In genomic region chr2:74440378-74441110, GRCh38 we compare ENCODE assay signal across 8 cellular contexts. TPM values are rescaled to one million over a fixed set of nuclear protein-coding genes. Genes with fewer than 3 reads are reported as not detected.
DNase-seq lines count a peak whose midpoint lies in the region; ATAC-seq and TF ChIP-seq lines count a peak whose summit lies in the region.

No MANE protein-coding gene starts in this region.

- H3K27me3 ChIP-seq in GM06990 (replicated peaks; ENCODE audit: control insufficient read depth, insufficient read depth, low read length) (no peaks in the 10 kb centered on the region), ascending aorta (no peaks in the 10 kb centered on the region), right cardiac atrium (ENCODE audit: control insufficient read depth, insufficient read depth) (no peaks in the 10 kb centered on the region)

- H3K9me3 Mint-ChIP-seq in progenitor cell of endocrine pancreas (ENCODE audit: low read depth), result no peaks in the 10 kb centered on the region

- ATAC-seq in GM21723 (IDR thresholded peaks at IDR 0.05; ENCODE audit: unreplicated experiment) (peak; percentile 92), right cardiac atrium (peak; percentile 95)

- H3K27ac Mint-ChIP-seq in progenitor cell of endocrine pancreas, result peak overlapping the region; percentile 100

- H3K9me3 ChIP-seq in ascending aorta (no peaks in the 10 kb centered on the region), right cardiac atrium (ENCODE audit: control insufficient read depth, low read length) (no peaks in the 10 kb centered on the region)

- H3K4me3 Mint-ChIP-seq in progenitor cell of endocrine pancreas (ENCODE audit: low read depth), result peak overlapping the region; percentile 96

- H3K4me1 Mint-ChIP-seq in progenitor cell of endocrine pancreas (ENCODE audit: low read depth), result peaks cover 27% of the 10 kb centered on the region

- 6% methylated on average over 43 of the region's 43 CpGs for WGBS in right cardiac atrium

- peak; percentile 27 for TF ChIP-seq CTCF in GM06990 (IDR thresholded peaks at IDR 0.05; ENCODE audit: insufficient read depth, low read length, poor library complexity, severe bottlenecking)
- TF ChIP-seq CTCF in ascending aorta (IDR thresholded peaks at IDR 0.05), result peak; percentile 32 to 48 (median 38)
- TF ChIP-seq CTCF in progenitor cell of endocrine pancreas (IDR thresholded peaks at IDR 0.05; ENCODE audit: unreplicated experiment), result peak; percentile 31

- H3K27me3 Mint-ChIP-seq in progenitor cell of endocrine pancreas, result peaks cover 3% of the 10 kb centered on the region

- intact Hi-C loops in ascending aorta (cut with DNase I), result loop anchor here (1.0 kb wide), 1 partner anchor 19 kb away; the partner anchor contains the start of genes C2orf81 and WDR54
- intact Hi-C loops in right cardiac atrium (cut with DNase I), result no loop called here

- H3K4me1 ChIP-seq in ascending aorta (peaks cover 12 to 30% of the 10 kb centered on the region in 2 donors), right cardiac atrium (ENCODE audit: control insufficient read depth, insufficient read depth, low read length) (peaks cover 2% of the 10 kb centered on the region)

- H3K36me3 ChIP-seq in GM06990 (ENCODE audit: control insufficient read depth, insufficient read depth, low read length) (no peaks in the 10 kb centered on the region), ascending aorta (no peaks in the 10 kb centered on the region)

- H3K36me3 Mint-ChIP-seq in progenitor cell of endocrine pancreas (ENCODE audit: insufficient read depth), result peaks cover 7% of the 10 kb centered on the region

- peak overlapping the region; percentile 77 to 86 for H3K27ac ChIP-seq in ascending aorta
- H3K27ac ChIP-seq in right cardiac atrium (ENCODE audit: low read length), result peak overlapping the region; percentile 89

- peak; percentile 84 for DNase-seq in GM06990 (ENCODE audit: extremely low read depth, insufficient read length)
- DNase-seq in HuH-7.5 (ENCODE audit: low spot score), result peak; percentile 94
- peak; percentile 87 for DNase-seq in RPMI7951 (ENCODE audit: low read depth)
- peak in 1 of 2 donors; percentile 89 for DNase-seq in ascending aorta (ENCODE audit: low spot score in 2 of 2)
- peak; percentile 94 to 97 (median 97) for DNase-seq in right cardiac atrium
- DNase-seq in progenitor cell of endocrine pancreas (ENCODE audit: low spot score, unreplicated experiment), result peak; percentile 87
- no peak for DNase-seq in OCI-M2 (lab: John Stamatoyannopoulos, UW; ENCODE audit: unreplicated experiment)

- H3K4me3 ChIP-seq in GM06990 (replicated peaks; ENCODE audit: low read depth, low read length), result peak overlapping the region; percentile 54
- peak overlapping the region; percentile 68 for H3K4me3 ChIP-seq in ascending aorta
- H3K4me3 ChIP-seq in right cardiac atrium (ENCODE audit: low read length), result peak overlapping the region; percentile 16

RNA-seq across cellular contexts. Expression of gene RTKN, which starts 1.2 kb away (rescaled TPM):
- 15.1 and 17.7 TPM in 2 replicates for total RNA-seq in RPMI7951 (2014; rRNA removed; shearing (Covaris generic))
- 9.5 TPM for total RNA-seq in ascending aorta
- 10 to 100 TPM; 21.5 to 27.9 (median 25.9) TPM for total RNA-seq in right cardiac atrium
- 16.2 TPM for polyA plus RNA-seq in right cardiac atrium
- total RNA-seq in progenitor cell of endocrine pancreas, result 121 and 129 TPM in 2 replicates

RNA-seq across cellular contexts. Expression of gene INO80B, which starts 14.3 kb away (rescaled TPM):
- total RNA-seq in RPMI7951 (2014; rRNA removed; shearing (Covaris generic)), result 15.5 and 27.3 TPM in 2 replicates
- total RNA-seq in ascending aorta (79.4 TPM), right cardiac atrium (10 to 100 TPM; 19.2 to 22.9 (median 20.7) TPM), progenitor cell of endocrine pancreas (46.8 and 51.0 TPM in 2 replicates)
- polyA plus RNA-seq in right cardiac atrium, result 16.8 TPM

RNA-seq across cellular contexts. Expression of gene WBP1, which starts 17.7 kb away (rescaled TPM):
- total RNA-seq in RPMI7951 (2014; rRNA removed; shearing (Covaris generic)), result 66.5 and 70.5 TPM in 2 replicates
- total RNA-seq in ascending aorta, result 18.1 TPM
- total RNA-seq in right cardiac atrium, result 10 to 100 TPM; 48.9 to 60.0 (median 56.7) TPM
- 63.1 TPM for polyA plus RNA-seq in right cardiac atrium
- 127 and 140 TPM in 2 replicates for total RNA-seq in progenitor cell of endocrine pancreas

RNA-seq across cellular contexts. Expression of gene WDR54, which starts 19.0 kb away (rescaled TPM):
- 119 and 120 TPM in 2 replicates for total RNA-seq in RPMI7951 (2014; rRNA removed; shearing (Covaris generic))
- total RNA-seq in ascending aorta (5.5 TPM), right cardiac atrium (1 to 10 TPM; 3.4 to 4.5 (median 3.5) TPM), progenitor cell of endocrine pancreas (28.1 and 30.2 TPM in 2 replicates)
- polyA plus RNA-seq in right cardiac atrium, result 3.4 TPM

RNA-seq across cellular contexts. Expression of gene C2orf81, which starts 19.1 kb away (rescaled TPM):
- 1.2 and 1.3 TPM in 2 replicates for total RNA-seq in RPMI7951 (2014; rRNA removed; shearing (Covaris generic))
- total RNA-seq in ascending aorta (10.3 TPM), right cardiac atrium (1 to 10 TPM in 3 of 4 donors, under 1 TPM in 1; 0.88 to 1.6 (median 1.1) TPM), progenitor cell of endocrine pancreas (11.3 and 13.4 TPM in 2 replicates)
- polyA plus RNA-seq in right cardiac atrium, result 1.00 TPM

Comparison
In these comparisons a context has a peak if more than half of its experiments do, and no peak if none do; other contexts are left out.
1. H3K4me3 ChIP-seq: peak in every context shown above with its lines; median percentile 68 in ascending aorta; 54 in GM06990; 16 in right cardiac atrium.